In genomic region chr21:33642027-33642895, GRCh38 we compare ENCODE assay signal across 1 cellular context.
A peak's percentile ranks its signal among the peaks of the same experiment; 100 is the strongest.
TF ChIP-seq lines count a peak whose summit lies in the region.

Gene ITSN1, plus strand, starts transcription at chr21:33642501. Its CDS starts 76,328 bp downstream, at chr21:33718829.

TF ChIP-seq in HepG2, 621 proteins besides CTCF, POLR2A, EP300 and RAD21 (continued from another document and continues in another):
- no peak for TF ChIP-seq HINFP (CRISPR knock-in tag; IDR thresholded peaks at IDR 0.05; ENCODE audit: low read depth)
- TF ChIP-seq ZSCAN20 (CRISPR knock-in tag; IDR thresholded peaks at IDR 0.05; ENCODE audit: borderline replicate concordance): no peak
- no peak for TF ChIP-seq ZNF629 (CRISPR knock-in tag; conservative IDR thresholded peaks at IDR 0.05)
- TF ChIP-seq SOX5 (CRISPR knock-in tag; IDR thresholded peaks at IDR 0.05; ENCODE audit: borderline replicate concordance): no peak
- no peak for TF ChIP-seq ZNF570 (CRISPR knock-in tag; IDR thresholded peaks at IDR 0.05; ENCODE audit: borderline replicate concordance)
- no peak for TF ChIP-seq SRF (IDR thresholded peaks at IDR 0.05; ENCODE audit: low read depth, low read length)
- no peak for TF ChIP-seq CAMTA2 (CRISPR knock-in tag; IDR thresholded peaks at IDR 0.05; ENCODE audit: borderline replicate concordance)
- TF ChIP-seq ZNF230 (CRISPR knock-in tag; IDR thresholded peaks at IDR 0.05): no peak; the same call in 1 of the 2 replicates
- TF ChIP-seq ZNF431 (CRISPR knock-in tag; IDR thresholded peaks at IDR 0.05; ENCODE audit: borderline replicate concordance, low read depth): no peak
- TF ChIP-seq FOXK2 (IDR thresholded peaks at IDR 0.05): no peak
- TF ChIP-seq ARHGAP35 (CRISPR knock-in tag; IDR thresholded peaks at IDR 0.05; ENCODE audit: borderline replicate concordance): no peak
- no peak for TF ChIP-seq CENPT (CRISPR knock-in tag; IDR thresholded peaks at IDR 0.05; ENCODE audit: low read depth)
- TF ChIP-seq MIER3 (CRISPR knock-in tag; IDR thresholded peaks at IDR 0.05; ENCODE audit: borderline replicate concordance): peak; percentile 51; the same call in 1 of the 2 replicates
- TF ChIP-seq GRHL1 (CRISPR knock-in tag; conservative IDR thresholded peaks at IDR 0.05): no peak
- no peak for TF ChIP-seq CCDC6 (CRISPR knock-in tag; IDR thresholded peaks at IDR 0.05)
- no peak for TF ChIP-seq SOX6 (IDR thresholded peaks at IDR 0.05)
- TF ChIP-seq SOX6 (CRISPR knock-in tag; IDR thresholded peaks at IDR 0.05): peak; percentile 34
- no peak for TF ChIP-seq DMTF1 (CRISPR knock-in tag; IDR thresholded peaks at IDR 0.05)
- 0 out of 2 replicates have a peak, but pooled peaks have one; percentile 15 for TF ChIP-seq RFX5 (IDR thresholded peaks at IDR 0.05; ENCODE audit: low read depth, low read length)
- no peak for TF ChIP-seq HMGA1 (CRISPR knock-in tag; conservative IDR thresholded peaks at IDR 0.05)
- no peak for TF ChIP-seq FOXA1 (IDR thresholded peaks at IDR 0.05)
- no peak for TF ChIP-seq FOXA1 (CRISPR knock-in tag; IDR thresholded peaks at IDR 0.05)
- TF ChIP-seq ZHX1 (CRISPR knock-in tag; IDR thresholded peaks at IDR 0.05; ENCODE audit: low read depth): peak; percentile 36; the same call in 1 of the 2 replicates
- TF ChIP-seq MBNL3 (CRISPR knock-in tag; conservative IDR thresholded peaks at IDR 0.05): no peak
- no peak for TF ChIP-seq ZBTB21 (CRISPR knock-in tag; IDR thresholded peaks at IDR 0.05)
- TF ChIP-seq E2F1 (CRISPR knock-in tag; IDR thresholded peaks at IDR 0.05): no peak
- no peak for TF ChIP-seq ZNF12 (CRISPR knock-in tag; IDR thresholded peaks at IDR 0.05)
- TF ChIP-seq DZIP1 (CRISPR knock-in tag; IDR thresholded peaks at IDR 0.05): no peak
- TF ChIP-seq ZBTB7A (CRISPR knock-in tag; IDR thresholded peaks at IDR 0.05): no peak
- peak; percentile 70; the same call in 1 of the 2 replicates for TF ChIP-seq ZNF335 (CRISPR knock-in tag; IDR thresholded peaks at IDR 0.05)
- no peak for TF ChIP-seq ZNF639 (CRISPR knock-in tag; conservative IDR thresholded peaks at IDR 0.05)
- TF ChIP-seq ZC3H4 (CRISPR knock-in tag; IDR thresholded peaks at IDR 0.05; ENCODE audit: borderline replicate concordance): no peak
- no peak for TF ChIP-seq KDM5B (CRISPR knock-in tag; IDR thresholded peaks at IDR 0.05; ENCODE audit: borderline replicate concordance)
- TF ChIP-seq FIP1L1 (IDR thresholded peaks at IDR 0.05; ENCODE audit: borderline replicate concordance, insufficient read depth, low read depth, low read length): no peak
- TF ChIP-seq ZNF530 (CRISPR knock-in tag; IDR thresholded peaks at IDR 0.05; ENCODE audit: low read depth): no peak
- no peak for TF ChIP-seq MXD4 (CRISPR knock-in tag; IDR thresholded peaks at IDR 0.05)
- no peak for TF ChIP-seq PHB2 (IDR thresholded peaks at IDR 0.05; ENCODE audit: partially characterized antibody)
- no peak; a peak in 1 of 4 replicates for TF ChIP-seq ATF4 (CRISPR knock-in tag; IDR thresholded peaks at IDR 0.05)
- TF ChIP-seq ZNF234 (CRISPR knock-in tag; conservative IDR thresholded peaks at IDR 0.05): no peak
- TF ChIP-seq IRF9 (CRISPR knock-in tag; IDR thresholded peaks at IDR 0.05; ENCODE audit: borderline replicate concordance): no peak
- 0 out of 2 replicates have a peak, but pooled peaks have one; percentile 62 for TF ChIP-seq SOX13 (IDR thresholded peaks at IDR 0.05)
- no peak for TF ChIP-seq SOX13 (CRISPR knock-in tag; conservative IDR thresholded peaks at IDR 0.05 in 1 of 2, IDR thresholded peaks at IDR 0.05 in 1 of 2)
- TF ChIP-seq TGIF2 (CRISPR knock-in tag; IDR thresholded peaks at IDR 0.05): no peak
- TF ChIP-seq PLSCR1 (CRISPR knock-in tag; IDR thresholded peaks at IDR 0.05; ENCODE audit: borderline replicate concordance): no peak
- TF ChIP-seq CENPBD1 (CRISPR knock-in tag; IDR thresholded peaks at IDR 0.05; ENCODE audit: borderline replicate concordance, low read depth): no peak
- TF ChIP-seq KMT2B (CRISPR knock-in tag; IDR thresholded peaks at IDR 0.05): peak; percentile 57; the same call in 1 of the 2 replicates
- TF ChIP-seq HHEX (CRISPR knock-in tag; IDR thresholded peaks at IDR 0.05): no peak
